Comparison of ENCODE assay signal across 22 cellular contexts in the genomic region with DNA sequence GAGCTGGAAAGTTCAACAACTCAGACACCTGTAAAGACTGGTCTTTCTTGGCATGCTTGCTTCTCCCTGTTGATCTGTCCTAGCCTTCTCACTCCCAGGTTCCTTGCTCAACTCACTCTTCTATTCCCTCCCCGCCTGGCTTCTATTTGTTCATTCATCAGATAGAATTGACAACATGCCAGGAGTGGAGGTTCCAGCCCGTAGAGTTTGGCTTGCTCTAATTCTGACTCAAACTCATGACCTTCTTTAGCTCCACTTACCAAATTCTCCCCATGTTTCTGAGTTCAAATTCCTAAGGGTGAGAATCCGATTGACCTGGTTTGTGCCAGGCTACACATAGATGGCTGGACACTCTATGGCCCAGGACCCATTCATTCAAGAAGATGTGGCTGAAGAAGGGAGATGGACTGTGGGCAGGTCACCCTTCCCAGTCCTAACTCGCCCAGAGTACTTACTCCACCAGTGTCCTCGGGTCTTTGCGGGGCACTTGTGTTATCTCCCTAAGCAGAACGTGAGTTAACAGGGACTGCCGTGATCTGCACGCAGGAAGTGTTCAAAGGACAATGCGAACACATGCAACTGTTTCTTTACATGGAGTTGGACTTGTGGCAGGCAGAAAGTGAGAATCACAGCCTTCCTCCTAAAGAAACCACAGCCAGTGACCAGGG. TPM values are rescaled to one million over a fixed set of nuclear protein-coding genes. Genes with fewer than 3 reads are reported as not detected.
DNase-seq lines count a peak whose midpoint lies in the region; ATAC-seq, FAIRE-seq and TF ChIP-seq lines count a peak whose summit lies in the region.
"Had no signal": no experiment of that assay in that cellular context is flagged by ENCODE, and none has a peak within 500 bp of the region (broad histone marks: within the 10 kb centered on the region; RNA-seq: fewer than 3 reads in every experiment).

No MANE protein-coding gene starts in this region.

- no peaks in the 10 kb centered on the region for H3K27me3 ChIP-seq in fibroblast of lung (ENCODE audit: control insufficient read depth, insufficient read depth, low read length)
- H3K27me3 ChIP-seq in pancreas = no peaks in the 10 kb centered on the region
- H3K27me3 ChIP-seq in CD4-positive, alpha-beta memory T cell (ENCODE audit: insufficient read depth, low read length) = no peaks in the 10 kb centered on the region
- H3K27me3 ChIP-seq: colonic mucosa, heart left ventricle had no signal

- POLR2A ChIA-PET in CD4-positive, alpha-beta memory T cell (lab: Charles Lee; ENCODE audit: partially characterized antibody) = no interaction called here

- no peaks in the 10 kb centered on the region for H3K36me3 ChIP-seq in fibroblast of lung (ENCODE audit: control insufficient read depth, insufficient read depth, low read length)
- no peaks in the 10 kb centered on the region for H3K36me3 ChIP-seq in pancreas
- H3K36me3 ChIP-seq in CD4-positive, alpha-beta memory T cell (ENCODE audit: insufficient read depth, low read length) = no peaks in the 10 kb centered on the region
- H3K36me3 ChIP-seq: BLaER1 treated with 17β-estradiol and CSF1 and Interleukin-3, amounts not matched to agents 10 nM and 100 nM; colonic mucosa; heart left ventricle had no signal

- no peak overlapping the region for H3K27ac Mint-ChIP-seq in CD4-positive, alpha-beta memory T cell
- H3K27ac Mint-ChIP-seq: activated CD8-positive, alpha-beta T cell treated with anti-CD3 and anti-CD28 coated beads, Interleukin-2, amount 10 ng/mL, durations not matched to agents 7 days and 5 days; HFFc6 had no signal

- H3K4me1 ChIP-seq in fibroblast of lung (ENCODE audit: control insufficient read depth, extremely low read depth, insufficient read depth, low read length) (no peaks in the 10 kb centered on the region), pancreas (peaks cover 0 to 15% (median 0%) of the 10 kb centered on the region in 3 donors)
- peaks cover 2% of the 10 kb centered on the region for H3K4me1 ChIP-seq in CD4-positive, alpha-beta memory T cell (ENCODE audit: insufficient read depth, low read length)
- H3K4me1 ChIP-seq: colonic mucosa had no signal

- H3K36me3 Mint-ChIP-seq in CD4-positive, alpha-beta memory T cell = no peaks in the 10 kb centered on the region

- no peak for FAIRE-seq in pancreas (lab: Jason Lieb, UNC)
- FAIRE-seq: endothelial cell of umbilical vein, islet of Langerhans, RCC 7860 had no signal

- ATAC-seq in pancreas = peak; percentile 72 to 86 (median 84)
- no peak for ATAC-seq in HG03139 (IDR thresholded peaks at IDR 0.05; ENCODE audit: unreplicated experiment)
- ATAC-seq: activated CD8-positive, alpha-beta T cell treated with anti-CD3 and anti-CD28 coated beads, Interleukin-2, amount 10 ng/mL, durations not matched to agents 7 days and 5 days had no signal

- H3K79me2 ChIP-seq in fibroblast of lung (ENCODE audit: control insufficient read depth, insufficient read depth, low read length) = no peaks in the 10 kb centered on the region

- no peak overlapping the region for H3K27ac ChIP-seq in fibroblast of lung (ENCODE audit: insufficient read depth, low read length)
- H3K27ac ChIP-seq in pancreas = peak overlapping the region in 1 of 4 donors; percentile 76
- no peak overlapping the region for H3K27ac ChIP-seq in CD4-positive, alpha-beta memory T cell (ENCODE audit: low read depth, low read length)
- H3K27ac ChIP-seq: BLaER1 treated with 17β-estradiol and CSF1 and Interleukin-3, amounts not matched to agents 10 nM and 100 nM; colonic mucosa; heart left ventricle had no signal

- in situ Hi-C loops in G401 (cut with HindIII; ENCODE audit: low sequenced_read_pairs) = no loop called here

- H2AFZ ChIP-seq in fibroblast of lung (ENCODE audit: low read length) = no peak overlapping the region

- no peaks in the 10 kb centered on the region for H3K27me3 Mint-ChIP-seq in CD4-positive, alpha-beta memory T cell

- intact Hi-C loops in pancreas (cut with DNase I) = no loop called here
- intact Hi-C loops in posterior cingulate gyrus (cut with DNase I) = loop anchor here (10.0 kb wide), 1 partner anchor 467 kb away; no protein-coding TSS in a partner anchor
- intact Hi-C loops in CD4-positive, alpha-beta memory T cell (cut with micrococcal nuclease) = no loop called here

- H3K9me3 ChIP-seq in fibroblast of lung (ENCODE audit: control insufficient read depth, insufficient read depth, low read depth, low read length) (no peaks in the 10 kb centered on the region), pancreas (no peaks in the 10 kb centered on the region)
- H3K9me3 ChIP-seq in CD4-positive, alpha-beta memory T cell (ENCODE audit: control insufficient read depth in 1 of 2, low read length in 2 of 2) = no peaks in the 10 kb centered on the region
- H3K9me3 ChIP-seq: colonic mucosa, heart left ventricle had no signal

- no peak for TF ChIP-seq CTCF in fibroblast of lung (conservative IDR thresholded peaks at IDR 0.05 in 1 of 2, IDR thresholded peaks at IDR 0.05 in 1 of 2; ENCODE audit: low read depth in 1 of 2, low read length in 2 of 2)
- TF ChIP-seq CTCF in pancreas (IDR thresholded peaks at IDR 0.05) = no peak

- CTCF ChIA-PET in CD4-positive, alpha-beta memory T cell (lab: Charles Lee; ENCODE audit: partially characterized antibody) = interaction anchor here (0.8 to 1.5 kb wide), 2 partner anchors 11 to 139 kb away, joined by 3 to 4 read pairs; no protein-coding TSS in a partner anchor

- no peak overlapping the region for H3K9ac ChIP-seq in fibroblast of lung (ENCODE audit: insufficient read depth, low read length)
- H3K9ac ChIP-seq: BLaER1 treated with 17β-estradiol and CSF1 and Interleukin-3, amounts not matched to agents 10 nM and 100 nM had no signal

- peaks cover 0 to 5% (median 1%) of the 10 kb centered on the region in 4 donors for H3K4me1 Mint-ChIP-seq in CD4-positive, alpha-beta memory T cell

- H3K4me3 Mint-ChIP-seq in CD4-positive, alpha-beta memory T cell = no peak overlapping the region
- H3K4me3 Mint-ChIP-seq: activated CD8-positive, alpha-beta T cell treated with anti-CD3 and anti-CD28 coated beads, Interleukin-2, amount 10 ng/mL, durations not matched to agents 7 days and 5 days; HFFc6 had no signal

- 77 to 79% methylated on average over 10 of the region's 10 CpGs for WGBS in pancreas, 2 donors

- H3K9me3 Mint-ChIP-seq in CD4-positive, alpha-beta memory T cell = no peaks in the 10 kb centered on the region
- H3K9me3 Mint-ChIP-seq: HFFc6 had no signal

- DNase-seq in G401 (ENCODE audit: low spot score) = peak; percentile 21
- DNase-seq in NCI-H446 treated with DMSO at 0.1 percent for 48 hours (lab: John Stamatoyannopoulos, UW) = peak; percentile 60
- peak; percentile 14 to 17 for DNase-seq in fibroblast of lung (ENCODE audit: low read depth in 2 of 2)
- peak in 1 of 6 donors; percentile 37 for DNase-seq in pancreas
- no peak for DNase-seq in posterior cingulate gyrus
- DNase-seq in CD4-positive, alpha-beta memory T cell = no peak
- no peak for DNase-seq in GDM1 (lab: John Stamatoyannopoulos, UW)
- DNase-seq: activated CD8-positive, alpha-beta T cell treated with anti-CD3 and anti-CD28 coated beads, Interleukin-2, amount 10 ng/mL, durations not matched to agents 7 days and 5 days; amniotic stem cell; colonic mucosa; DMS53; heart left ventricle; HFFc6; NCI-H774; occipital lobe; SW 1271 had no signal

- H3K4me3 ChIP-seq in fibroblast of lung (replicated peaks in 1 of 4; ENCODE audit: control extremely low read depth in 1 of 4, insufficient read depth in 1 of 4, low read depth in 3 of 4, low read length in 4 of 4) (no peak overlapping the region), pancreas (no peak overlapping the region)
- no peak overlapping the region for H3K4me3 ChIP-seq in CD4-positive, alpha-beta memory T cell (ENCODE audit: low read length in 2 of 2)
- H3K4me3 ChIP-seq: BLaER1 treated with 17β-estradiol and CSF1 and Interleukin-3, amounts not matched to agents 10 nM and 100 nM; colonic mucosa; heart left ventricle; smooth muscle cell had no signal

- H4K20me1 ChIP-seq in fibroblast of lung (ENCODE audit: control insufficient read depth, extremely low read depth, insufficient read depth, low read length) = no peaks in the 10 kb centered on the region
- H4K20me1 ChIP-seq: BLaER1 treated with 17β-estradiol and CSF1 and Interleukin-3, amounts not matched to agents 10 nM and 100 nM had no signal

- H3K4me2 ChIP-seq in fibroblast of lung (ENCODE audit: extremely low read depth, insufficient read depth, low read length) = no peak overlapping the region
- H3K4me2 ChIP-seq: smooth muscle cell had no signal

RNA-seq across cellular contexts. Expression of a gene that starts 4.0 kb away (rescaled TPM):
- not detected in 2 replicates for total RNA-seq in G401 (2014; rRNA removed; shearing (Covaris generic))
- total RNA-seq in fibroblast of lung (under 0.01 and 0.17 TPM in 2 replicates), pancreas (under 1 TPM; 0.22 to 0.95 (median 0.49) TPM)
- polyA plus RNA-seq in fibroblast of lung (0.02 and 0.03 TPM in 2 replicates), pancreas (1 to 10 TPM in 1 of 2 donors, under 1 TPM in 1; 0.49 to 1.4 TPM)
- 0.03 and 0.05 TPM in 2 replicates for polyA plus RNA-seq in fibroblast of lung (2012)
- polyA minus RNA-seq in fibroblast of lung (ENCODE audit: low replicate concordance) = not detected in 2 replicates
- total RNA-seq in CD4-positive, alpha-beta memory T cell = under 1 TPM; 0.17 TPM
- polyA plus RNA-seq in CD4-positive, alpha-beta memory T cell = under 1 TPM in 1 of 2 donors, not detected in 1; 0.03 TPM
- polyA plus RNA-seq: smooth muscle cell had no signal

Comparison
In these comparisons a context has a peak if more than half of its experiments do, and no peak if none do; other contexts are left out.
1. DNase-seq: peak in G401 (single experiment), NCI-H446 treated with DMSO at 0.1 percent for 48 hours (single experiment) and fibroblast of lung (2 of 2); none in posterior cingulate gyrus (0 of 10), CD4-positive, alpha-beta memory T cell (0 of 5) and GDM1 (single experiment).